In the genomic region with DNA sequence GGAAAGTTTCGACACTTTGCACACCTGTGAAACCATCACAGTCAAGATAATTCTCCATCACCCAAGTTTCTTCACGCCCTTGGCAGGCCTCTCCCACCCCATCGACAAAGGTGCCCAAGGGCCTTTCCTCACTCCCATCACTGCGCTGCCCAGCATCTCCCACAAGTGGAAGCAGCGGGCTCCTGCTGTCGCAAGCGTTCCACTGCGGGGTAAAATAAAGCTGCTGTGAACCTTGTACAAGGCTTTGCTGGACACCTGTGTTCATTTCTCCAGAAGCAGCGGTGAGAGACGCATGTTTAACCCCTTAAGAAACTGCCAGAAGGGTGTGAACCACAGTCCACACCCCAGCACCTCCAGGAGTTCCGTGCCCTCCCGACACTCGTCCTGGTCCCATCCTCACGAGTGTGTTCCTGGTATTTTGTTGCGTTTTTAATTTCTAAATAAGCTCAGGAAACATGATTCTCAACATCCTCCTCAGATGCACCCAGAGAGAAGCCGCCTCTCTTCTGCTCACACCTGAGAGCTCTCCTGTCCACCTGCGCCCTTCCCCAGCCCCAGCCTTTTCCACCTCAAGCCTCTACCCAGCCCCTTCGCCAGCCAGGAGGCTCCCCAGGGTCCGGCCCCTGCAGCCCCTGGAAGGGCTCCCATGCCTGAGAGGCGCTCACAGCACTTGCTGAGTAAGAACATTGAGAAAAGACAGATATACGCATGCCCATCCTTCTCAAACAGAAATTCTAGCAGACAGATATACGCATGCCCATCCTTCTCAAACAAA, we compare ENCODE assay signal across 19 cellular contexts.
DNase-seq lines count a peak whose midpoint lies in the region; ATAC-seq and TF ChIP-seq lines count a peak whose summit lies in the region.
"Had no signal": no experiment of that assay in that cellular context is flagged by ENCODE, and none has a peak within 500 bp of the region (broad histone marks: within the 10 kb centered on the region; RNA-seq: fewer than 3 reads in every experiment).

No MANE protein-coding gene starts in this region.

- no peaks in the 10 kb centered on the region for H3K79me2 ChIP-seq in hepatocyte

- no peak overlapping the region for H2AFZ ChIP-seq in hepatocyte
- H2AFZ ChIP-seq: PC-9 had no signal

- intact Hi-C loops in activated CD4-positive, alpha-beta T cell treated with anti-CD3 and anti-CD28 coated beads, Interleukin-2, amount 10 ng/mL, durations not matched to agents 24 days and 14 days (cut with micrococcal nuclease): no loop called here
- intact Hi-C loops in sigmoid colon (cut with DNase I) (no loop called here), testis (cut with DNase I; ENCODE audit: low total_unique reads) (no loop called here)

- ATAC-seq in central memory CD8-positive, alpha-beta T cell (replicated peaks; ENCODE audit: extremely low read depth, poor library complexity, severe bottlenecking): no peak

- 80 to 84% methylated on average over 22 of the region's 22 CpGs for WGBS in sigmoid colon, 2 donors
- WGBS in testis, 2 donors: 82 to 86% methylated on average over 22 of the region's 22 CpGs
- 90% methylated on average over 22 of the region's 22 CpGs for WGBS in hepatocyte (ENCODE audit: low lambda C conversion rate, missing lambda C conversion rate)

- TF ChIP-seq EP300 in sigmoid colon (IDR thresholded peaks at IDR 0.05): no peak

- POLR2A ChIA-PET in activated CD4-positive, alpha-beta T cell treated with anti-CD3 and anti-CD28 coated beads, Interleukin-2, amount 10 ng/mL, durations not matched to agents 7 days and 5 days (lab: Charles Lee): no interaction called here

- peaks cover 14% of the 10 kb centered on the region for H3K27me3 Mint-ChIP-seq in activated CD4-positive, alpha-beta T cell treated with anti-CD3 and anti-CD28 coated beads, Interleukin-2, amount 10 ng/mL, durations not matched to agents 24 days and 14 days
- H3K27me3 Mint-ChIP-seq in activated CD4-positive, alpha-beta T cell treated with anti-CD3 and anti-CD28 coated beads, Interleukin-2, amount 10 ng/mL, durations not matched to agents 7 days and 5 days: peaks cover 15% of the 10 kb centered on the region
- peaks cover 13% of the 10 kb centered on the region for H3K27me3 Mint-ChIP-seq in central memory CD8-positive, alpha-beta T cell

- H3K27me3 ChIP-seq in sigmoid colon (peaks cover 10 to 39% (median 28%) of the 10 kb centered on the region in 3 donors), testis (no peaks in the 10 kb centered on the region), hepatocyte (no peaks in the 10 kb centered on the region)

- H3K4me2 ChIP-seq in hepatocyte: no peak overlapping the region
- H3K4me2 ChIP-seq: PC-9 had no signal

- H3K27ac ChIP-seq in sigmoid colon: no peak overlapping the region
- H3K27ac ChIP-seq in testis: no peak overlapping the region
- H3K27ac ChIP-seq in hepatocyte: no peak overlapping the region
- H3K27ac ChIP-seq: HL-60, PC-9 had no signal

- no peak for TF ChIP-seq POLR2A in sigmoid colon (IDR thresholded peaks at IDR 0.05)
- TF ChIP-seq POLR2A in testis (IDR thresholded peaks at IDR 0.05): no peak

- H3K4me3 ChIP-seq in sigmoid colon: no peak overlapping the region
- H3K4me3 ChIP-seq in testis: no peak overlapping the region
- no peak overlapping the region for H3K4me3 ChIP-seq in hepatocyte
- H3K4me3 ChIP-seq: PC-9 had no signal

- H3K36me3 ChIP-seq in sigmoid colon: peaks cover 0 to 13% (median 6%) of the 10 kb centered on the region in 4 donors
- H3K36me3 ChIP-seq in testis (ENCODE audit: low read depth, missing control alignments): no peaks in the 10 kb centered on the region
- H3K36me3 ChIP-seq in hepatocyte (replicated peaks; ENCODE audit: insufficient read depth, low read depth): no peaks in the 10 kb centered on the region

- H3K27ac Mint-ChIP-seq in activated CD4-positive, alpha-beta T cell treated with anti-CD3 and anti-CD28 coated beads, Interleukin-2, amount 10 ng/mL, durations not matched to agents 24 days and 14 days: no peak overlapping the region
- H3K27ac Mint-ChIP-seq in activated CD4-positive, alpha-beta T cell treated with anti-CD3 and anti-CD28 coated beads, Interleukin-2, amount 10 ng/mL, durations not matched to agents 7 days and 5 days: no peak overlapping the region
- H3K27ac Mint-ChIP-seq in central memory CD8-positive, alpha-beta T cell (ENCODE audit: low read depth): peak overlapping the region; percentile 72

- CTCF ChIA-PET in activated CD4-positive, alpha-beta T cell treated with anti-CD3 and anti-CD28 coated beads, Interleukin-2, amount 10 ng/mL, durations not matched to agents 7 days and 5 days (lab: Charles Lee): no interaction called here

- no peaks in the 10 kb centered on the region for H4K20me1 ChIP-seq in hepatocyte (ENCODE audit: insufficient read depth, poor library complexity, severe bottlenecking)

- no peaks in the 10 kb centered on the region for H3K4me1 Mint-ChIP-seq in activated CD4-positive, alpha-beta T cell treated with anti-CD3 and anti-CD28 coated beads, Interleukin-2, amount 10 ng/mL, durations not matched to agents 24 days and 14 days
- no peaks in the 10 kb centered on the region for H3K4me1 Mint-ChIP-seq in activated CD4-positive, alpha-beta T cell treated with anti-CD3 and anti-CD28 coated beads, Interleukin-2, amount 10 ng/mL, durations not matched to agents 7 days and 5 days
- H3K4me1 Mint-ChIP-seq in central memory CD8-positive, alpha-beta T cell: peaks cover 7% of the 10 kb centered on the region

- peaks cover 0 to 5% (median 0%) of the 10 kb centered on the region in 4 donors for H3K4me1 ChIP-seq in sigmoid colon
- H3K4me1 ChIP-seq in testis: no peaks in the 10 kb centered on the region
- no peaks in the 10 kb centered on the region for H3K4me1 ChIP-seq in hepatocyte (ENCODE audit: insufficient read depth)

- no peaks in the 10 kb centered on the region for H3K9me2 ChIP-seq in hepatocyte (replicated peaks; ENCODE audit: insufficient read depth)

- no peaks in the 10 kb centered on the region for H3K9me3 Mint-ChIP-seq in activated CD4-positive, alpha-beta T cell treated with anti-CD3 and anti-CD28 coated beads, Interleukin-2, amount 10 ng/mL, durations not matched to agents 24 days and 14 days
- no peaks in the 10 kb centered on the region for H3K9me3 Mint-ChIP-seq in activated CD4-positive, alpha-beta T cell treated with anti-CD3 and anti-CD28 coated beads, Interleukin-2, amount 10 ng/mL, durations not matched to agents 7 days and 5 days
- H3K9me3 Mint-ChIP-seq in central memory CD8-positive, alpha-beta T cell: no peaks in the 10 kb centered on the region

- TF ChIP-seq CTCF in sigmoid colon (IDR thresholded peaks at IDR 0.05) (no peak), testis (IDR thresholded peaks at IDR 0.05) (no peak), hepatocyte (IDR thresholded peaks at IDR 0.05; ENCODE audit: poor library complexity) (no peak)

- H3K36me3 Mint-ChIP-seq in activated CD4-positive, alpha-beta T cell treated with anti-CD3 and anti-CD28 coated beads, Interleukin-2, amount 10 ng/mL, durations not matched to agents 24 days and 14 days (ENCODE audit: low read depth): peaks cover 5% of the 10 kb centered on the region
- peaks cover 6% of the 10 kb centered on the region for H3K36me3 Mint-ChIP-seq in activated CD4-positive, alpha-beta T cell treated with anti-CD3 and anti-CD28 coated beads, Interleukin-2, amount 10 ng/mL, durations not matched to agents 7 days and 5 days (ENCODE audit: low read depth)
- no peaks in the 10 kb centered on the region for H3K36me3 Mint-ChIP-seq in central memory CD8-positive, alpha-beta T cell (ENCODE audit: insufficient read depth)

- H3K4me3 Mint-ChIP-seq in activated CD4-positive, alpha-beta T cell treated with anti-CD3 and anti-CD28 coated beads, Interleukin-2, amount 10 ng/mL, durations not matched to agents 24 days and 14 days: no peak overlapping the region
- H3K4me3 Mint-ChIP-seq in activated CD4-positive, alpha-beta T cell treated with anti-CD3 and anti-CD28 coated beads, Interleukin-2, amount 10 ng/mL, durations not matched to agents 7 days and 5 days: no peak overlapping the region
- peak overlapping the region; percentile 23 for H3K4me3 Mint-ChIP-seq in central memory CD8-positive, alpha-beta T cell

- DNase-seq in activated CD4-positive, alpha-beta T cell treated with anti-CD3 and anti-CD28 coated beads, Interleukin-2, amount 10 ng/mL, durations not matched to agents 24 days and 14 days: peak; percentile 43
- DNase-seq in activated CD4-positive, alpha-beta T cell treated with anti-CD3 and anti-CD28 coated beads, Interleukin-2, amount 10 ng/mL, durations not matched to agents 7 days and 5 days: no peak
- no peak for DNase-seq in central memory CD8-positive, alpha-beta T cell (ENCODE audit: low spot score in 2 of 2)
- peak; percentile 19 for DNase-seq in sigmoid colon
- no peak for DNase-seq in testis
- no peak for DNase-seq in hepatocyte (ENCODE audit: low spot score)
- DNase-seq in pons (ENCODE audit: low spot score): no peak
- DNase-seq: 8988T; NCI-H1092 treated with DMSO at 0.1 percent for 48 hours; NCI-H1436; NCI-H187 treated with DMSO at 0.1 percent for 48 hours; NCI-H446 treated with DMSO at 0.1 percent for 48 hours; NCI-H526; NCI-H82; NK-92 treated with Interleukin-12 subunit alpha and Interleukin-12 subunit beta, amount 100 ng/mL, for 24 hours; RPMI8226; SHP77 treated with DMSO at 0.1 percent for 48 hours had no signal

- no peaks in the 10 kb centered on the region for H3K9me3 ChIP-seq in sigmoid colon
- H3K9me3 ChIP-seq in testis: no peaks in the 10 kb centered on the region
- H3K9me3 ChIP-seq in hepatocyte (ENCODE audit: low read depth): no peaks in the 10 kb centered on the region

Comparison
In these comparisons a context has a peak if more than half of its experiments do, and no peak if none do; other contexts are left out.
1. DNase-seq: peak in activated CD4-positive, alpha-beta T cell treated with anti-CD3 and anti-CD28 coated beads, Interleukin-2, amount 10 ng/mL, durations not matched to agents 24 days and 14 days (single experiment) and sigmoid colon (single experiment); none in activated CD4-positive, alpha-beta T cell treated with anti-CD3 and anti-CD28 coated beads, Interleukin-2, amount 10 ng/mL, durations not matched to agents 7 days and 5 days (single experiment), central memory CD8-positive, alpha-beta T cell (0 of 2), testis (single experiment), hepatocyte (single experiment) and pons (single experiment).